ENCODE assay signal across 1 cellular context in genomic region chr3:16305121-16305541, GRCh38.
A peak's percentile ranks its signal among the peaks of the same experiment; 100 is the strongest.
TF ChIP-seq lines count a peak whose summit lies in the region.

No MANE protein-coding gene starts in this region.

TF ChIP-seq in K562, 482 proteins besides CTCF, POLR2A, EP300 and RAD21 (continued from another document):
- no peak for TF ChIP-seq ID3 (CRISPR knock-in tag; IDR thresholded peaks at IDR 0.05)
- no peak for TF ChIP-seq ID3 (tag; IDR thresholded peaks at IDR 0.05)
- 0 out of 2 replicates have a peak, but pooled peaks have one; percentile 16 for TF ChIP-seq ZNF143 (CRISPR knock-in tag; IDR thresholded peaks at IDR 0.05)
- TF ChIP-seq ZNF316 (IDR thresholded peaks at IDR 0.05) = peak; percentile 35; the same call in 1 of the 2 replicates
- TF ChIP-seq ZNF75A (CRISPR knock-in tag; IDR thresholded peaks at IDR 0.05) = no peak
- TF ChIP-seq ZBTB12 (CRISPR knock-in tag; IDR thresholded peaks at IDR 0.05) = no peak
- TF ChIP-seq ARHGAP35 (IDR thresholded peaks at IDR 0.05; ENCODE audit: partially characterized antibody) = peak; percentile 46
TF ChIP-seq in K562: peak in this region for 8.
